Comparison of ENCODE assay signal across 25 cellular contexts in genomic region chr20:31922181-31922580, GRCh38. TPM values are rescaled to one million over a fixed set of nuclear protein-coding genes. Genes with fewer than 3 reads are reported as not detected.
DNase-seq lines count a peak whose midpoint lies in the region; ATAC-seq, FAIRE-seq and TF ChIP-seq lines count a peak whose summit lies in the region.
"Had no signal": no experiment of that assay in that cellular context is flagged by ENCODE, and none has a peak within 500 bp of the region (broad histone marks: within the 10 kb centered on the region; RNA-seq: fewer than 3 reads in every experiment).

No MANE protein-coding gene starts in this region.

- H3K9ac ChIP-seq in HepG2 (ENCODE audit: insufficient read depth, low read depth, low read length) (no peak overlapping the region), K562 (ENCODE audit: insufficient read depth in 1 of 2, low read depth in 2 of 2, low read length in 2 of 2) (no peak overlapping the region)
- H3K9ac ChIP-seq: KMS-11 had no signal

- DNase-seq in HepG2 (ENCODE audit: low spot score) (no peak), right lobe of liver (no peak), K562 (ENCODE audit: extremely low read depth in 1 of 4, low spot score in 3 of 4) (no peak), NCI-H2196 treated with DMSO at 0.1 percent for 48 hours (lab: John Stamatoyannopoulos, UW; ENCODE audit: unreplicated experiment) (no peak)
- DNase-seq: DMS153, DND-41, HFFc6, MM.1S, NCI-H1105 treated with DMSO at 0.1 percent for 48 hours, NCI-H146, NCI-H1930, NCI-H2107, NCI-H446, NCI-H524 treated with DMSO at 0.1 percent for 48 hours, NCI-H774, RPMI8226, SHP77, T-cell had no signal

- no peak for TF ChIP-seq RAD21 in HepG2 (CRISPR knock-in tag; IDR thresholded peaks at IDR 0.05)
- TF ChIP-seq RAD21 in K562 (CRISPR knock-in tag; conservative IDR thresholded peaks at IDR 0.05 in 1 of 2, IDR thresholded peaks at IDR 0.05 in 1 of 2) = no peak

- H3K79me2 ChIP-seq in HepG2 (ENCODE audit: insufficient read depth, low read length) (no peaks in the 10 kb centered on the region), K562 (ENCODE audit: control insufficient read depth, insufficient read depth, low read length) (no peaks in the 10 kb centered on the region)

- CTCF ChIA-PET in HepG2 (lab: Yijun Ruan, JAX; ENCODE audit: low intra/inter-chr PET ratio, low total read pairs) = no interaction called here
- CTCF ChIA-PET in K562 (lab: Yijun Ruan, JAX; ENCODE audit: low intra/inter-chr PET ratio) = no interaction called here

- BruUV-seq in HepG2 (replicated peaks; lab: Mats Ljungman, UMichigan) = no TSS peak
- no TSS peak for BruUV-seq in K562 (replicated peaks; lab: Mats Ljungman, UMichigan)

- 6% methylated on average over 4 of the region's 4 CpGs for WGBS in HepG2 (ENCODE audit: low lambda C conversion rate)
- 37% methylated on average over 4 of the region's 4 CpGs for WGBS in right lobe of liver (ENCODE audit: insufficient coverage, low coverage, low lambda C conversion rate, missing lambda C conversion rate)
- WGBS in K562 (ENCODE audit: insufficient coverage, low coverage, missing lambda C conversion rate) = 2% methylated on average over 4 of the region's 4 CpGs

- H3K4me3 ChIP-seq in HepG2 (replicated peaks in 1 of 3; ENCODE audit: insufficient read depth in 1 of 3, low read depth in 2 of 3, low read length in 3 of 3) = no peak overlapping the region
- H3K4me3 ChIP-seq in right lobe of liver = no peak overlapping the region
- no peak overlapping the region for H3K4me3 ChIP-seq in K562
- H3K4me3 ChIP-seq: GM23338, HAP-1 had no signal

- H2AFZ ChIP-seq in HepG2 (ENCODE audit: low read length) (no peak overlapping the region), K562 (ENCODE audit: low read depth, low read length) (no peak overlapping the region)
- H2AFZ ChIP-seq: GM23338 had no signal

- H3K27me3 ChIP-seq in HepG2 (ENCODE audit: control insufficient read depth in 1 of 2, insufficient read depth in 2 of 2, low read length in 2 of 2) = peaks cover 6 to 57% of the 10 kb centered on the region in 2 experiments
- no peaks in the 10 kb centered on the region for H3K27me3 ChIP-seq in right lobe of liver
- H3K27me3 ChIP-seq in K562 (ENCODE audit: control insufficient read depth in 2 of 2, insufficient read depth in 2 of 2, low read length in 2 of 2) = peaks cover 4 to 41% of the 10 kb centered on the region in 2 experiments; a peak in 3 of 5 replicates

- peaks cover 3% of the 10 kb centered on the region for H3K9me1 ChIP-seq in K562 (ENCODE audit: control insufficient read depth, insufficient read depth, low read length)

- H3K4me2 ChIP-seq in HepG2 (ENCODE audit: low read depth, low read length) (no peak overlapping the region), K562 (ENCODE audit: insufficient read depth, low read length) (no peak overlapping the region)
- H3K4me2 ChIP-seq: GM23338, KMS-11 had no signal

- no peak for TF ChIP-seq CTCF in HepG2 (CRISPR knock-in tag; IDR thresholded peaks at IDR 0.05)
- TF ChIP-seq CTCF in right lobe of liver (IDR thresholded peaks at IDR 0.05) = no peak
- no peak for TF ChIP-seq CTCF in K562 (IDR thresholded peaks at IDR 0.05 in 2 of 3, conservative IDR thresholded peaks at IDR 0.05 in 1 of 3; ENCODE audit: insufficient read depth in 2 of 3, low read depth in 1 of 3, low read length in 3 of 3)

- no peaks in the 10 kb centered on the region for H3K4me1 ChIP-seq in HepG2 (ENCODE audit: insufficient read depth, low read length)
- H3K4me1 ChIP-seq in right lobe of liver = no peaks in the 10 kb centered on the region
- peaks cover 16 to 19% of the 10 kb centered on the region in 2 experiments for H3K4me1 ChIP-seq in K562 (replicated peaks in 1 of 2; ENCODE audit: control insufficient read depth in 2 of 2, insufficient read depth in 2 of 2, low read length in 2 of 2)
- H3K4me1 ChIP-seq: HAP-1 had no signal

- intact Hi-C loops in HepG2 (cut with micrococcal nuclease; ENCODE audit: unreplicated experiment) = no loop called here
- intact Hi-C loops in right lobe of liver (cut with DNase I) = no loop called here
- intact Hi-C loops in K562 (cut with micrococcal nuclease) = no loop called here

- POLR2A ChIA-PET in HepG2 (lab: Yijun Ruan, JAX) = no interaction called here
- POLR2A ChIA-PET in K562 (lab: Yijun Ruan, JAX) = no interaction called here

- no peak for ATAC-seq in HepG2
- ATAC-seq in right lobe of liver = no peak
- no peak for ATAC-seq in K562
- no peak for ATAC-seq in GM19351 (IDR thresholded peaks at IDR 0.05; ENCODE audit: unreplicated experiment)
- ATAC-seq: GM23338, T-cell had no signal

- TF ChIP-seq EP300 in HepG2 (IDR thresholded peaks at IDR 0.05; ENCODE audit: low read depth in 2 of 2, low read length in 2 of 2) (no peak), HepG2 (CRISPR knock-in tag; IDR thresholded peaks at IDR 0.05; ENCODE audit: borderline replicate concordance) (no peak), K562 (IDR thresholded peaks at IDR 0.05; ENCODE audit: low read length) (no peak)

- FAIRE-seq in HepG2 (lab: Jason Lieb, UNC) (no peak), K562 (lab: Jason Lieb, UNC) (no peak)

- no peaks in the 10 kb centered on the region for H3K9me3 ChIP-seq in HepG2 (ENCODE audit: low read length)
- H3K9me3 ChIP-seq in right lobe of liver = no peaks in the 10 kb centered on the region
- H3K9me3 ChIP-seq in K562 (replicated peaks; ENCODE audit: control insufficient read depth, insufficient read depth, low read depth, low read length) = no peaks in the 10 kb centered on the region
- H3K9me3 ChIP-seq: HAP-1 had no signal

- no peak overlapping the region for H3K27ac ChIP-seq in HepG2 (ENCODE audit: extremely low read length, insufficient read depth, low read length)
- H3K27ac ChIP-seq in right lobe of liver = no peak overlapping the region
- no peak overlapping the region for H3K27ac ChIP-seq in K562 (ENCODE audit: extremely low read depth, low read depth, low read length)
- H3K27ac ChIP-seq: KMS-11 had no signal

- H4K20me1 ChIP-seq in HepG2 (ENCODE audit: insufficient read depth, low read length) = no peaks in the 10 kb centered on the region
- H4K20me1 ChIP-seq in K562 (replicated peaks; ENCODE audit: control insufficient read depth, insufficient read depth, low read length) = peaks cover 25% of the 10 kb centered on the region

- TF ChIP-seq POLR2A in HepG2 (IDR thresholded peaks at IDR 0.05; ENCODE audit: insufficient read depth in 1 of 2, low read depth in 2 of 2, low read length in 2 of 2) (no peak), right lobe of liver (IDR thresholded peaks at IDR 0.05) (no peak), K562 (conservative IDR thresholded peaks at IDR 0.05) (no peak)

- in situ Hi-C loops in HepG2 (cut with HindIII; ENCODE audit: extremely low pct_ligation_motif_present, low pct_unique_long_range_greater_than_20kb) = no loop called here
- in situ Hi-C loops in K562 (cut with MboI) = no loop called here

- H3K36me3 ChIP-seq in HepG2 (replicated peaks in 1 of 2; ENCODE audit: control insufficient read depth in 1 of 2, insufficient read depth in 2 of 2, low read length in 2 of 2) (no peaks in the 10 kb centered on the region), right lobe of liver (no peaks in the 10 kb centered on the region), K562 (ENCODE audit: control insufficient read depth, insufficient read depth, low read length) (no peaks in the 10 kb centered on the region)
- H3K36me3 ChIP-seq: HAP-1 had no signal

RNA-seq across cellular contexts. Expression of gene PDRG1, which starts 29.7 kb away (rescaled TPM):
- total RNA-seq in HepG2 (2016; rRNA removed; fragmentation: Illumina TruSeq; extraction: Trizol) (16.6 and 22.1 TPM in 2 replicates), right lobe of liver (1 to 10 TPM; 4.5 to 6.6 (median 4.9) TPM), K562 (2014; rRNA removed) (19.9 and 22.2 TPM in 2 replicates), K562 (2014; rRNA removed; fragmentation: Illumina TruSeq; extraction: Trizol) (11.6 and 12.6 TPM in 2 replicates), K562 (2015; rRNA removed; fragmentation: Illumina TruSeq; extraction: Trizol) (13.4 and 14.1 TPM in 2 replicates), K562 (2021) (25.2 and 26.1 TPM in 2 replicates)
- 5.1 and 5.7 TPM in 2 replicates for total RNA-seq in HepG2 (2016; cell fraction: cytosol; rRNA removed; fragmentation: Illumina TruSeq; extraction: Trizol; ENCODE audit: low read depth)
- 16.1 and 23.7 TPM in 2 replicates for total RNA-seq in HepG2 (2016; cell fraction: insoluble cytoplasmic fraction; rRNA removed; fragmentation: Illumina TruSeq; extraction: Trizol)
- 12.0 and 13.1 TPM in 2 replicates for total RNA-seq in HepG2 (2016; cell fraction: membrane; rRNA removed; fragmentation: Illumina TruSeq; extraction: Trizol)
- total RNA-seq in HepG2 (2016; cell fraction: nucleus; rRNA removed; fragmentation: Illumina TruSeq; extraction: Trizol) = 8.3 and 9.7 TPM in 2 replicates
- polyA plus RNA-seq in HepG2 (2011; rRNA removed) (18.0 and 20.2 TPM in 2 replicates), K562 (2011; rRNA removed) (24.8 and 27.8 TPM in 2 replicates), K562 (2014; fragmentation: Illumina TruSeq; extraction: Trizol) (23.4 and 24.6 TPM in 2 replicates), K562 (2014; fragmentation: Nextera tagmentation; extraction: Ambion mirVana) (10 to 100 TPM; 38.5 to 58.6 TPM), K562 (2014; rRNA removed) (31.6 and 32.2 TPM in 2 replicates)
- polyA plus RNA-seq in HepG2 (2011; cell fraction: cytosol; rRNA removed) = 19.4 and 20.2 TPM in 2 replicates
- polyA plus RNA-seq in HepG2 (2011; cell fraction: nucleus; rRNA removed) = 11.2 and 13.9 TPM in 2 replicates
- 15.0 and 15.5 TPM in 2 replicates for polyA plus RNA-seq in HepG2 (2012)
- 6.4 and 6.6 TPM in 2 replicates for polyA plus RNA-seq in HepG2 (2016; cell fraction: cytosol; fragmentation: Illumina TruSeq; extraction: Trizol; ENCODE audit: low read depth)
- polyA plus RNA-seq in HepG2 (2016; cell fraction: insoluble cytoplasmic fraction; fragmentation: Illumina TruSeq; extraction: Trizol; ENCODE audit: low read depth) = 34.8 and 36.2 TPM in 2 replicates
- 11.1 and 11.7 TPM in 2 replicates for polyA plus RNA-seq in HepG2 (2016; cell fraction: membrane; fragmentation: Illumina TruSeq; extraction: Trizol; ENCODE audit: low read depth)
- polyA plus RNA-seq in HepG2 (2016; cell fraction: nucleus; fragmentation: Illumina TruSeq; extraction: Trizol; ENCODE audit: insufficient read depth, low read depth) = 20.9 and 21.7 TPM in 2 replicates
- polyA minus RNA-seq in HepG2 (2011; rRNA and poly(A)+ RNA removed; ENCODE audit: low replicate concordance) = 3.7 and 8.1 TPM in 2 replicates
- polyA minus RNA-seq in HepG2 (2011; cell fraction: cytosol; rRNA and poly(A)+ RNA removed) = 3.5 and 4.6 TPM in 2 replicates
- 5.8 and 6.6 TPM in 2 replicates for polyA minus RNA-seq in HepG2 (2011; cell fraction: nucleus; rRNA and poly(A)+ RNA removed)
- 7.2 and 10.9 TPM in 2 replicates for total RNA-seq in K562 (2011; cell fraction: chromatin; rRNA removed; ENCODE audit: low replicate concordance)
- total RNA-seq in K562 (2011; cell fraction: nucleolus; rRNA removed) = 8.9 and 9.8 TPM in 2 replicates
- 10.8 and 12.4 TPM in 2 replicates for total RNA-seq in K562 (2011; cell fraction: nucleoplasm; rRNA removed)
- polyA plus RNA-seq in K562 (2011; cell fraction: cytosol; rRNA removed) = 23.2 and 23.9 TPM in 2 replicates
- polyA plus RNA-seq in K562 (2011; cell fraction: nucleus; rRNA removed) = 13.6 and 15.4 TPM in 2 replicates
- polyA plus RNA-seq in K562 (2012) = 20.8 and 24.1 TPM in 2 replicates
- 6.9 and 8.1 TPM in 2 replicates for polyA minus RNA-seq in K562 (2011; rRNA and poly(A)+ RNA removed)
- 6.5 TPM in 2 replicates for polyA minus RNA-seq in K562 (2011; cell fraction: cytosol; rRNA and poly(A)+ RNA removed)
- 4.8 and 5.6 TPM in 2 replicates for polyA minus RNA-seq in K562 (2011; cell fraction: nucleus; rRNA and poly(A)+ RNA removed)

RNA-seq across cellular contexts. Expression of gene XKR7, which starts 45.8 kb away (rescaled TPM):
- not detected in 2 replicates for total RNA-seq in HepG2 (2016; rRNA removed; fragmentation: Illumina TruSeq; extraction: Trizol)
- total RNA-seq in HepG2 (2016; cell fraction: cytosol; rRNA removed; fragmentation: Illumina TruSeq; extraction: Trizol; ENCODE audit: low read depth) = not detected in 2 replicates
- not detected in 2 replicates for total RNA-seq in HepG2 (2016; cell fraction: insoluble cytoplasmic fraction; rRNA removed; fragmentation: Illumina TruSeq; extraction: Trizol)
- total RNA-seq in HepG2 (2016; cell fraction: membrane; rRNA removed; fragmentation: Illumina TruSeq; extraction: Trizol) = not detected in 2 replicates
- total RNA-seq in HepG2 (2016; cell fraction: nucleus; rRNA removed; fragmentation: Illumina TruSeq; extraction: Trizol) = not detected in 2 replicates
- polyA plus RNA-seq in HepG2 (2011; rRNA removed) = not detected in 2 replicates
- not detected in 2 replicates for polyA plus RNA-seq in HepG2 (2011; cell fraction: cytosol; rRNA removed)
- polyA plus RNA-seq in HepG2 (2011; cell fraction: nucleus; rRNA removed) = not detected in 2 replicates
- polyA plus RNA-seq in HepG2 (2012) = not detected in 2 replicates
- polyA plus RNA-seq in HepG2 (2016; cell fraction: cytosol; fragmentation: Illumina TruSeq; extraction: Trizol; ENCODE audit: low read depth) = not detected in 2 replicates
- not detected in 2 replicates for polyA plus RNA-seq in HepG2 (2016; cell fraction: insoluble cytoplasmic fraction; fragmentation: Illumina TruSeq; extraction: Trizol; ENCODE audit: low read depth)
- polyA plus RNA-seq in HepG2 (2016; cell fraction: membrane; fragmentation: Illumina TruSeq; extraction: Trizol; ENCODE audit: low read depth) = not detected in 2 replicates
- polyA plus RNA-seq in HepG2 (2016; cell fraction: nucleus; fragmentation: Illumina TruSeq; extraction: Trizol; ENCODE audit: insufficient read depth, low read depth) = not detected in 2 replicates
- 0.02 TPM in 1 of 2 replicates, not detected in the other for polyA minus RNA-seq in HepG2 (2011; rRNA and poly(A)+ RNA removed; ENCODE audit: low replicate concordance)
- polyA minus RNA-seq in HepG2 (2011; cell fraction: cytosol; rRNA and poly(A)+ RNA removed) = not detected in 2 replicates
- not detected in 2 replicates for polyA minus RNA-seq in HepG2 (2011; cell fraction: nucleus; rRNA and poly(A)+ RNA removed)
- not detected for total RNA-seq in right lobe of liver
- not detected in 2 replicates for total RNA-seq in K562 (2011; cell fraction: chromatin; rRNA removed; ENCODE audit: low replicate concordance)
- total RNA-seq in K562 (2011; cell fraction: nucleolus; rRNA removed) = not detected in 2 replicates
- not detected in 2 replicates for total RNA-seq in K562 (2011; cell fraction: nucleoplasm; rRNA removed)
- total RNA-seq in K562 (2014; rRNA removed) = not detected in 2 replicates
- not detected in 2 replicates for total RNA-seq in K562 (2014; rRNA removed; fragmentation: Illumina TruSeq; extraction: Trizol)
- total RNA-seq in K562 (2015; rRNA removed; fragmentation: Illumina TruSeq; extraction: Trizol) = not detected in 2 replicates
- total RNA-seq in K562 (2021) = 0.02 TPM in 1 of 2 replicates, not detected in the other
- not detected in 2 replicates for polyA plus RNA-seq in K562 (2011; rRNA removed)
- under 0.01 TPM in 1 of 2 replicates, not detected in the other for polyA plus RNA-seq in K562 (2011; cell fraction: cytosol; rRNA removed)
- not detected in 2 replicates for polyA plus RNA-seq in K562 (2011; cell fraction: nucleus; rRNA removed)
- polyA plus RNA-seq in K562 (2012) = not detected in 2 replicates
- polyA plus RNA-seq in K562 (2014; fragmentation: Illumina TruSeq; extraction: Trizol) = not detected in 2 replicates
- not detected for polyA plus RNA-seq in K562 (2014; fragmentation: Nextera tagmentation; extraction: Ambion mirVana)
- polyA plus RNA-seq in K562 (2014; rRNA removed) = not detected in 2 replicates
- polyA minus RNA-seq in K562 (2011; rRNA and poly(A)+ RNA removed) = not detected in 2 replicates
- polyA minus RNA-seq in K562 (2011; cell fraction: cytosol; rRNA and poly(A)+ RNA removed) = not detected in 2 replicates
- polyA minus RNA-seq in K562 (2011; cell fraction: nucleus; rRNA and poly(A)+ RNA removed) = not detected in 2 replicates
- total RNA-seq: A172, HFFc6, HT1080, T-cell had no signal

RNA-seq across cellular contexts. Expression of gene TTLL9, which starts 51.7 kb away (rescaled TPM):
- not detected in 2 replicates for total RNA-seq in HepG2 (2016; rRNA removed; fragmentation: Illumina TruSeq; extraction: Trizol)
- total RNA-seq in HepG2 (2016; cell fraction: cytosol; rRNA removed; fragmentation: Illumina TruSeq; extraction: Trizol; ENCODE audit: low read depth) = not detected in 2 replicates
- total RNA-seq in HepG2 (2016; cell fraction: insoluble cytoplasmic fraction; rRNA removed; fragmentation: Illumina TruSeq; extraction: Trizol) = not detected in 2 replicates
- not detected in 2 replicates for total RNA-seq in HepG2 (2016; cell fraction: membrane; rRNA removed; fragmentation: Illumina TruSeq; extraction: Trizol)
- not detected in 2 replicates for total RNA-seq in HepG2 (2016; cell fraction: nucleus; rRNA removed; fragmentation: Illumina TruSeq; extraction: Trizol)
- 0.05 TPM in 1 of 2 replicates, not detected in the other for polyA plus RNA-seq in HepG2 (2011; rRNA removed)
- polyA plus RNA-seq in HepG2 (2011; cell fraction: cytosol; rRNA removed) = not detected in 2 replicates
- 0.14 TPM in 1 of 2 replicates, not detected in the other for polyA plus RNA-seq in HepG2 (2011; cell fraction: nucleus; rRNA removed)
- not detected in 2 replicates for polyA plus RNA-seq in HepG2 (2012)
- not detected in 2 replicates for polyA plus RNA-seq in HepG2 (2016; cell fraction: cytosol; fragmentation: Illumina TruSeq; extraction: Trizol; ENCODE audit: low read depth)
- not detected in 2 replicates for polyA plus RNA-seq in HepG2 (2016; cell fraction: insoluble cytoplasmic fraction; fragmentation: Illumina TruSeq; extraction: Trizol; ENCODE audit: low read depth)
- not detected in 2 replicates for polyA plus RNA-seq in HepG2 (2016; cell fraction: membrane; fragmentation: Illumina TruSeq; extraction: Trizol; ENCODE audit: low read depth)
- not detected in 2 replicates for polyA plus RNA-seq in HepG2 (2016; cell fraction: nucleus; fragmentation: Illumina TruSeq; extraction: Trizol; ENCODE audit: insufficient read depth, low read depth)
- polyA minus RNA-seq in HepG2 (2011; rRNA and poly(A)+ RNA removed; ENCODE audit: low replicate concordance) = not detected in 2 replicates
- not detected in 2 replicates for polyA minus RNA-seq in HepG2 (2011; cell fraction: cytosol; rRNA and poly(A)+ RNA removed)
- polyA minus RNA-seq in HepG2 (2011; cell fraction: nucleus; rRNA and poly(A)+ RNA removed) = not detected in 2 replicates
- not detected for total RNA-seq in right lobe of liver
- not detected in 2 replicates for total RNA-seq in K562 (2011; cell fraction: chromatin; rRNA removed; ENCODE audit: low replicate concordance)
- total RNA-seq in K562 (2011; cell fraction: nucleolus; rRNA removed) = not detected in 2 replicates
- total RNA-seq in K562 (2011; cell fraction: nucleoplasm; rRNA removed) = not detected in 2 replicates
- not detected in 2 replicates for total RNA-seq in K562 (2014; rRNA removed)
- not detected in 2 replicates for total RNA-seq in K562 (2014; rRNA removed; fragmentation: Illumina TruSeq; extraction: Trizol)
- not detected in 2 replicates for total RNA-seq in K562 (2015; rRNA removed; fragmentation: Illumina TruSeq; extraction: Trizol)
- total RNA-seq in K562 (2021) = not detected in 2 replicates
- not detected in 2 replicates for polyA plus RNA-seq in K562 (2011; rRNA removed)
- not detected in 2 replicates for polyA plus RNA-seq in K562 (2011; cell fraction: cytosol; rRNA removed)
- polyA plus RNA-seq in K562 (2011; cell fraction: nucleus; rRNA removed) = not detected in 2 replicates
- polyA plus RNA-seq in K562 (2012) = not detected in 2 replicates
- not detected in 2 replicates for polyA plus RNA-seq in K562 (2014; fragmentation: Illumina TruSeq; extraction: Trizol)
- polyA plus RNA-seq in K562 (2014; fragmentation: Nextera tagmentation; extraction: Ambion mirVana) = under 1 TPM in 1 of 2 experiments, not detected in 1; 0.06 TPM
- polyA plus RNA-seq in K562 (2014; rRNA removed) = 0.07 TPM in 1 of 2 replicates, not detected in the other
- not detected in 2 replicates for polyA minus RNA-seq in K562 (2011; rRNA and poly(A)+ RNA removed)
- not detected in 2 replicates for polyA minus RNA-seq in K562 (2011; cell fraction: cytosol; rRNA and poly(A)+ RNA removed)
- not detected in 2 replicates for polyA minus RNA-seq in K562 (2011; cell fraction: nucleus; rRNA and poly(A)+ RNA removed)
- total RNA-seq: GM23338, HFFc6, HT1080, SK-MEL-5 had no signal
- polyA plus RNA-seq: GM23338 had no signal

RNA-seq across cellular contexts. Expression of gene DUSP15, which starts 51.9 kb away (rescaled TPM):
- 0.18 and 0.93 TPM in 2 replicates for total RNA-seq in HepG2 (2016; rRNA removed; fragmentation: Illumina TruSeq; extraction: Trizol)
- total RNA-seq in HepG2 (2016; cell fraction: cytosol; rRNA removed; fragmentation: Illumina TruSeq; extraction: Trizol; ENCODE audit: low read depth) = 1.1 TPM in 2 replicates
- 0.37 and 0.69 TPM in 2 replicates for total RNA-seq in HepG2 (2016; cell fraction: insoluble cytoplasmic fraction; rRNA removed; fragmentation: Illumina TruSeq; extraction: Trizol)
- 0.93 and 1.2 TPM in 2 replicates for total RNA-seq in HepG2 (2016; cell fraction: membrane; rRNA removed; fragmentation: Illumina TruSeq; extraction: Trizol)
- total RNA-seq in HepG2 (2016; cell fraction: nucleus; rRNA removed; fragmentation: Illumina TruSeq; extraction: Trizol) = 0.43 and 1.6 TPM in 2 replicates
- 0.17 and 0.46 TPM in 2 replicates for polyA plus RNA-seq in HepG2 (2011; rRNA removed)
- polyA plus RNA-seq in HepG2 (2011; cell fraction: cytosol; rRNA removed) = 0.60 and 0.79 TPM in 2 replicates
- 0.95 and 1.2 TPM in 2 replicates for polyA plus RNA-seq in HepG2 (2011; cell fraction: nucleus; rRNA removed)
- 0.50 and 0.83 TPM in 2 replicates for polyA plus RNA-seq in HepG2 (2012)
- polyA plus RNA-seq in HepG2 (2016; cell fraction: cytosol; fragmentation: Illumina TruSeq; extraction: Trizol; ENCODE audit: low read depth) = 0.60 and 1.1 TPM in 2 replicates
- polyA plus RNA-seq in HepG2 (2016; cell fraction: insoluble cytoplasmic fraction; fragmentation: Illumina TruSeq; extraction: Trizol; ENCODE audit: low read depth) = 0.47 and 1.2 TPM in 2 replicates
- polyA plus RNA-seq in HepG2 (2016; cell fraction: membrane; fragmentation: Illumina TruSeq; extraction: Trizol; ENCODE audit: low read depth) = 0.72 and 1.1 TPM in 2 replicates
- 0.88 and 1.7 TPM in 2 replicates for polyA plus RNA-seq in HepG2 (2016; cell fraction: nucleus; fragmentation: Illumina TruSeq; extraction: Trizol; ENCODE audit: insufficient read depth, low read depth)
- 0.56 TPM in 1 of 2 replicates, not detected in the other for polyA minus RNA-seq in HepG2 (2011; rRNA and poly(A)+ RNA removed; ENCODE audit: low replicate concordance)
- polyA minus RNA-seq in HepG2 (2011; cell fraction: cytosol; rRNA and poly(A)+ RNA removed) = not detected in 2 replicates
- polyA minus RNA-seq in HepG2 (2011; cell fraction: nucleus; rRNA and poly(A)+ RNA removed) = 0.87 TPM in 1 of 2 replicates, not detected in the other
- total RNA-seq in right lobe of liver = 1 to 10 TPM in 1 of 6 experiments, under 1 TPM in 2, not detected in 3; 0.22 to 1.1 (median 0.42) TPM
- 0.53 TPM in 1 of 2 replicates, not detected in the other for total RNA-seq in K562 (2011; cell fraction: chromatin; rRNA removed; ENCODE audit: low replicate concordance)
- 0.33 and 0.39 TPM in 2 replicates for total RNA-seq in K562 (2011; cell fraction: nucleolus; rRNA removed)
- total RNA-seq in K562 (2011; cell fraction: nucleoplasm; rRNA removed) = 0.29 and 0.84 TPM in 2 replicates
- total RNA-seq in K562 (2014; rRNA removed) = not detected in 2 replicates
- total RNA-seq in K562 (2014; rRNA removed; fragmentation: Illumina TruSeq; extraction: Trizol) = not detected in 2 replicates
- total RNA-seq in K562 (2015; rRNA removed; fragmentation: Illumina TruSeq; extraction: Trizol) = not detected in 2 replicates
- not detected in 2 replicates for total RNA-seq in K562 (2021)
- polyA plus RNA-seq in K562 (2011; rRNA removed) = not detected in 2 replicates
- polyA plus RNA-seq in K562 (2011; cell fraction: cytosol; rRNA removed) = 0.09 and 0.16 TPM in 2 replicates
- polyA plus RNA-seq in K562 (2011; cell fraction: nucleus; rRNA removed) = 0.15 and 0.28 TPM in 2 replicates
- 0.22 TPM in 1 of 2 replicates, not detected in the other for polyA plus RNA-seq in K562 (2012)
- not detected in 2 replicates for polyA plus RNA-seq in K562 (2014; fragmentation: Illumina TruSeq; extraction: Trizol)
- not detected for polyA plus RNA-seq in K562 (2014; fragmentation: Nextera tagmentation; extraction: Ambion mirVana)
- polyA plus RNA-seq in K562 (2014; rRNA removed) = 0.34 and 0.66 TPM in 2 replicates
- polyA minus RNA-seq in K562 (2011; rRNA and poly(A)+ RNA removed) = not detected in 2 replicates
- not detected in 2 replicates for polyA minus RNA-seq in K562 (2011; cell fraction: cytosol; rRNA and poly(A)+ RNA removed)
- polyA minus RNA-seq in K562 (2011; cell fraction: nucleus; rRNA and poly(A)+ RNA removed) = not detected in 2 replicates
- total RNA-seq: HFFc6, HT1080, T-cell had no signal

Comparison
In these comparisons a context has a peak if more than half of its experiments do, and no peak if none do; other contexts are left out.
1. Of the 241 proteins assayed by ChIP-seq in both HepG2 and K562: peak only in HepG2: none; only in K562: none; in both: CEBPB; in neither: 240.